1 cellular context compared by ENCODE assay signal in the genomic region with DNA sequence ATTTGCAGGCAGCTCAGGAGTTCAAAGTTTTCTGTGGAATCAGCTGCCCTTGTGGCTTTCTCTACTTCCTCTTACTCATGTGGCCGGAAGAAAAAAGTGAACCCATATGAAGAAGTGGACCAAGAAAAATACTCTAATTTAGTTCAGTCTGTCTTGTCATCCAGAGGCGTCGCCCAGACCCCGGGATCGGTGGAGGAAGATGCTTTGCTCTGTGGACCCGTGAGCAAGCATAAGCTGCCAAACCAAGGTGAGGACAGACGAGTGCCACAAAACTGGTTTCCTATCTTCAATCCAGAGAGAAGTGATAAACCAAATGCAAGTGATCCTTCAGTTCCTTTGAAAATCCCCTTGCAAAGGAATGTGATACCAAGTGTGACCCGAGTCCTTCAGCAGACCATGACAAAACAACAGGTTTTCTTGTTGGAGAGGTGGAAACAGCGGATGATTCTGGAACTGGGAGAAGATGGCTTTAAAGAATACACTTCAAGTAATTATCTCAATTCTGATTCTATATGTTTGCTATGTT.
A peak's percentile ranks its signal among the peaks of the same experiment; 100 is the strongest.
TF ChIP-seq lines count a peak whose summit lies in the region.

No MANE protein-coding gene starts in this region.

TF ChIP-seq in HepG2, 621 proteins besides CTCF, POLR2A, EP300 and RAD21 (continued from another document and continues in another):
- TF ChIP-seq ETV5 (CRISPR knock-in tag; IDR thresholded peaks at IDR 0.05; ENCODE audit: borderline replicate concordance) (peak; percentile 86; the same call in 1 of the 2 replicates), ZFP1 (CRISPR knock-in tag; IDR thresholded peaks at IDR 0.05) (no peak), ELF1 (CRISPR knock-in tag; IDR thresholded peaks at IDR 0.05) (no peak; the same call in 1 of the 2 replicates), REXO4 (CRISPR knock-in tag; IDR thresholded peaks at IDR 0.05; ENCODE audit: borderline replicate concordance) (no peak), PAF1 (CRISPR knock-in tag; IDR thresholded peaks at IDR 0.05) (no peak), ZNF891 (CRISPR knock-in tag; IDR thresholded peaks at IDR 0.05) (no peak), ZNF605 (CRISPR knock-in tag; IDR thresholded peaks at IDR 0.05) (no peak; the same call in 1 of the 2 replicates), ZNF816 (CRISPR knock-in tag; IDR thresholded peaks at IDR 0.05; ENCODE audit: borderline replicate concordance) (peak; percentile 87; the same call in 1 of the 2 replicates), ZNF607 (CRISPR knock-in tag; IDR thresholded peaks at IDR 0.05; ENCODE audit: borderline replicate concordance) (no peak), JARID2 (CRISPR knock-in tag; IDR thresholded peaks at IDR 0.05; ENCODE audit: insufficient replicate concordance) (no peak), NFKBIZ (CRISPR knock-in tag; IDR thresholded peaks at IDR 0.05) (no peak), ZNF772 (CRISPR knock-in tag; IDR thresholded peaks at IDR 0.05) (no peak), SUZ12 (IDR thresholded peaks at IDR 0.05; ENCODE audit: low read depth, low read length) (no peak), ZNF879 (CRISPR knock-in tag; IDR thresholded peaks at IDR 0.05) (no peak)
- TF ChIP-seq, protein P1, sequence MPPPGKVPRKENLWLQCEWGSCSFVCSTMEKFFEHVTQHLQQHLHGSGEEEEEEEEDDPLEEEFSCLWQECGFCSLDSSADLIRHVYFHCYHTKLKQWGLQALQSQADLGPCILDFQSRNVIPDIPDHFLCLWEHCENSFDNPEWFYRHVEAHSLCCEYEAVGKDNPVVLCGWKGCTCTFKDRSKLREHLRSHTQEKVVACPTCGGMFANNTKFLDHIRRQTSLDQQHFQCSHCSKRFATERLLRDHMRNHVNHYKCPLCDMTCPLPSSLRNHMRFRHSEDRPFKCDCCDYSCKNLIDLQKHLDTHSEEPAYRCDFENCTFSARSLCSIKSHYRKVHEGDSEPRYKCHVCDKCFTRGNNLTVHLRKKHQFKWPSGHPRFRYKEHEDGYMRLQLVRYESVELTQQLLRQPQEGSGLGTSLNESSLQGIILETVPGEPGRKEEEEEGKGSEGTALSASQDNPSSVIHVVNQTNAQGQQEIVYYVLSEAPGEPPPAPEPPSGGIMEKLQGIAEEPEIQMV (CRISPR knock-in tag; IDR thresholded peaks at IDR 0.05; ENCODE audit: low read depth) = no peak; the same call in 1 of the 2 replicates
- TF ChIP-seq, protein P2, sequence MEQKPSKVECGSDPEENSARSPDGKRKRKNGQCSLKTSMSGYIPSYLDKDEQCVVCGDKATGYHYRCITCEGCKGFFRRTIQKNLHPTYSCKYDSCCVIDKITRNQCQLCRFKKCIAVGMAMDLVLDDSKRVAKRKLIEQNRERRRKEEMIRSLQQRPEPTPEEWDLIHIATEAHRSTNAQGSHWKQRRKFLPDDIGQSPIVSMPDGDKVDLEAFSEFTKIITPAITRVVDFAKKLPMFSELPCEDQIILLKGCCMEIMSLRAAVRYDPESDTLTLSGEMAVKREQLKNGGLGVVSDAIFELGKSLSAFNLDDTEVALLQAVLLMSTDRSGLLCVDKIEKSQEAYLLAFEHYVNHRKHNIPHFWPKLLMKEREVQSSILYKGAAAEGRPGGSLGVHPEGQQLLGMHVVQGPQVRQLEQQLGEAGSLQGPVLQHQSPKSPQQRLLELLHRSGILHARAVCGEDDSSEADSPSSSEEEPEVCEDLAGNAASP (CRISPR knock-in tag; IDR thresholded peaks at IDR 0.05; ENCODE audit: borderline replicate concordance) = no peak
- TF ChIP-seq, protein P3, sequence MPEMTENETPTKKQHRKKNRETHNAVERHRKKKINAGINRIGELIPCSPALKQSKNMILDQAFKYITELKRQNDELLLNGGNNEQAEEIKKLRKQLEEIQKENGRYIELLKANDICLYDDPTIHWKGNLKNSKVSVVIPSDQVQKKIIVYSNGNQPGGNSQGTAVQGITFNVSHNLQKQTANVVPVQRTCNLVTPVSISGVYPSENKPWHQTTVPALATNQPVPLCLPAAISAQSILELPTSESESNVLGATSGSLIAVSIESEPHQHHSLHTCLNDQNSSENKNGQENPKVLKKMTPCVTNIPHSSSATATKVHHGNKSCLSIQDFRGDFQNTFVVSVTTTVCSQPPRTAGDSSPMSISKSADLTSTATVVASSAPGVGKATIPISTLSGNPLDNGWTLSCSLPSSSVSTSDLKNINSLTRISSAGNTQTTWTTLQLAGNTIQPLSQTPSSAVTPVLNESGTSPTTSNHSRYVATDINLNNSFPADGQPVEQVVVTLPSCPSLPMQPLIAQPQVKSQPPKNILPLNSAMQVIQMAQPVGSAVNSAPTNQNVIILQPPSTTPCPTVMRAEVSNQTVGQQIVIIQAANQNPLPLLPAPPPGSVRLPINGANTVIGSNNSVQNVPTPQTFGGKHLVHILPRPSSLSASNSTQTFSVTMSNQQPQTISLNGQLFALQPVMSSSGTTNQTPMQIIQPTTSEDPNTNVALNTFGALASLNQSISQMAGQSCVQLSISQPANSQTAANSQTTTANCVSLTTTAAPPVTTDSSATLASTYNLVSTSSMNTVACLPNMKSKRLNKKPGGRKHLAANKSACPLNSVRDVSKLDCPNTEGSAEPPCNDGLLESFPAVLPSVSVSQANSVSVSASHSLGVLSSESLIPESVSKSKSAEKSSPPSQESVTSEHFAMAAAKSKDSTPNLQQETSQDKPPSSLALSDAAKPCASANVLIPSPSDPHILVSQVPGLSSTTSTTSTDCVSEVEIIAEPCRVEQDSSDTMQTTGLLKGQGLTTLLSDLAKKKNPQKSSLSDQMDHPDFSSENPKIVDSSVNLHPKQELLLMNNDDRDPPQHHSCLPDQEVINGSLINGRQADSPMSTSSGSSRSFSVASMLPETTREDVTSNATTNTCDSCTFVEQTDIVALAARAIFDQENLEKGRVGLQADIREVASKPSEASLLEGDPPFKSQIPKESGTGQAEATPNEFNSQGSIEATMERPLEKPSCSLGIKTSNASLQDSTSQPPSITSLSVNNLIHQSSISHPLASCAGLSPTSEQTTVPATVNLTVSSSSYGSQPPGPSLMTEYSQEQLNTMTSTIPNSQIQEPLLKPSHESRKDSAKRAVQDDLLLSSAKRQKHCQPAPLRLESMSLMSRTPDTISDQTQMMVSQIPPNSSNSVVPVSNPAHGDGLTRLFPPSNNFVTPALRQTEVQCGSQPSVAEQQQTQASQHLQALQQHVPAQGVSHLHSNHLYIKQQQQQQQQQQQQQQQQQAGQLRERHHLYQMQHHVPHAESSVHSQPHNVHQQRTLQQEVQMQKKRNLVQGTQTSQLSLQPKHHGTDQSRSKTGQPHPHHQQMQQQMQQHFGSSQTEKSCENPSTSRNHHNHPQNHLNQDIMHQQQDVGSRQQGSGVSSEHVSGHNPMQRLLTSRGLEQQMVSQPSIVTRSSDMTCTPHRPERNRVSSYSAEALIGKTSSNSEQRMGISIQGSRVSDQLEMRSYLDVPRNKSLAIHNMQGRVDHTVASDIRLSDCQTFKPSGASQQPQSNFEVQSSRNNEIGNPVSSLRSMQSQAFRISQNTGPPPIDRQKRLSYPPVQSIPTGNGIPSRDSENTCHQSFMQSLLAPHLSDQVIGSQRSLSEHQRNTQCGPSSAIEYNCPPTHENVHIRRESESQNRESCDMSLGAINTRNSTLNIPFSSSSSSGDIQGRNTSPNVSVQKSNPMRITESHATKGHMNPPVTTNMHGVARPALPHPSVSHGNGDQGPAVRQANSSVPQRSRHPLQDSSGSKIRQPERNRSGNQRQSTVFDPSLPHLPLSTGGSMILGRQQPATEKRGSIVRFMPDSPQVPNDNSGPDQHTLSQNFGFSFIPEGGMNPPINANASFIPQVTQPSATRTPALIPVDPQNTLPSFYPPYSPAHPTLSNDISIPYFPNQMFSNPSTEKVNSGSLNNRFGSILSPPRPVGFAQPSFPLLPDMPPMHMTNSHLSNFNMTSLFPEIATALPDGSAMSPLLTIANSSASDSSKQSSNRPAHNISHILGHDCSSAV (CRISPR knock-in tag; IDR thresholded peaks at IDR 0.05; ENCODE audit: borderline replicate concordance) = no peak
- TF ChIP-seq, protein P4, sequence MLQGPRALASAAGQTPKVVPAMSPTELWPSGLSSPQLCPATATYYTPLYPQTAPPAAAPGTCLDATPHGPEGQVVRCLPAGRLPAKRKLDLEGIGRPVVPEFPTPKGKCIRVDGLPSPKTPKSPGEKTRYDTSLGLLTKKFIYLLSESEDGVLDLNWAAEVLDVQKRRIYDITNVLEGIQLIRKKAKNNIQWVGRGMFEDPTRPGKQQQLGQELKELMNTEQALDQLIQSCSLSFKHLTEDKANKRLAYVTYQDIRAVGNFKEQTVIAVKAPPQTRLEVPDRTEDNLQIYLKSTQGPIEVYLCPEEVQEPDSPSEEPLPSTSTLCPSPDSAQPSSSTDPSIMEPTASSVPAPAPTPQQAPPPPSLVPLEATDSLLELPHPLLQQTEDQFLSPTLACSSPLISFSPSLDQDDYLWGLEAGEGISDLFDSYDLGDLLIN (CRISPR knock-in tag; IDR thresholded peaks at IDR 0.05; ENCODE audit: borderline replicate concordance) = no peak
- TF ChIP-seq, protein P5, sequence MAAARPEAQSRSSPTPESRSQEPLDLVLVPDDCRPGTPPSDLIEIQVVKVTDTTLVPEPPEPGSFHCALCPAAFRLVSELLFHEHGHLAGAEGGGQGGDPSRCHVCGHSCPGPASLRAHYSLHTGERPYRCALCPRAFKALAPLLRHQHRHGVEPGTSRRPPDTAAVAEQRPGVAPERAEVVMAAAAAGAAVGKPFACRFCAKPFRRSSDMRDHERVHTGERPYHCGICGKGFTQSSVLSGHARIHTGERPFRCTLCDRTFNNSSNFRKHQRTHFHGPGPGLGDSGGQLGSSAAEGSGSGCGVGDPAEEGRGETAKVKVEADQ (CRISPR knock-in tag; IDR thresholded peaks at IDR 0.05; ENCODE audit: borderline replicate concordance) = no peak
- TF ChIP-seq, protein P6, sequence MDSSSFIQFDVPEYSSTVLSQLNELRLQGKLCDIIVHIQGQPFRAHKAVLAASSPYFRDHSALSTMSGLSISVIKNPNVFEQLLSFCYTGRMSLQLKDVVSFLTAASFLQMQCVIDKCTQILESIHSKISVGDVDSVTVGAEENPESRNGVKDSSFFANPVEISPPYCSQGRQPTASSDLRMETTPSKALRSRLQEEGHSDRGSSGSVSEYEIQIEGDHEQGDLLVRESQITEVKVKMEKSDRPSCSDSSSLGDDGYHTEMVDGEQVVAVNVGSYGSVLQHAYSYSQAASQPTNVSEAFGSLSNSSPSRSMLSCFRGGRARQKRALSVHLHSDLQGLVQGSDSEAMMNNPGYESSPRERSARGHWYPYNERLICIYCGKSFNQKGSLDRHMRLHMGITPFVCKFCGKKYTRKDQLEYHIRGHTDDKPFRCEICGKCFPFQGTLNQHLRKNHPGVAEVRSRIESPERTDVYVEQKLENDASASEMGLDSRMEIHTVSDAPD (CRISPR knock-in tag; IDR thresholded peaks at IDR 0.05) = no peak
- TF ChIP-seq, protein P7, sequence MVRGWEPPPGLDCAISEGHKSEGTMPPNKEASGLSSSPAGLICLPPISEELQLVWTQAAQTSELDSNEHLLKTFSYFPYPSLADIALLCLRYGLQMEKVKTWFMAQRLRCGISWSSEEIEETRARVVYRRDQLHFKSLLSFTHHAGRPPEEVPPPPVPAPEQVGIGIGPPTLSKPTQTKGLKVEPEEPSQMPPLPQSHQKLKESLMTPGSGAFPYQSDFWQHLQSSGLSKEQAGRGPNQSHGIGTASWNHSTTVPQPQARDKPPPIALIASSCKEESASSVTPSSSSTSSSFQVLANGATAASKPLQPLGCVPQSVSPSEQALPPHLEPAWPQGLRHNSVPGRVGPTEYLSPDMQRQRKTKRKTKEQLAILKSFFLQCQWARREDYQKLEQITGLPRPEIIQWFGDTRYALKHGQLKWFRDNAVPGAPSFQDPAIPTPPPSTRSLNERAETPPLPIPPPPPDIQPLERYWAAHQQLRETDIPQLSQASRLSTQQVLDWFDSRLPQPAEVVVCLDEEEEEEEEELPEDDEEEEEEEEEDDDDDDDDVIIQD (CRISPR knock-in tag; IDR thresholded peaks at IDR 0.05; ENCODE audit: low read depth) = no peak
- TF ChIP-seq, protein P8, sequence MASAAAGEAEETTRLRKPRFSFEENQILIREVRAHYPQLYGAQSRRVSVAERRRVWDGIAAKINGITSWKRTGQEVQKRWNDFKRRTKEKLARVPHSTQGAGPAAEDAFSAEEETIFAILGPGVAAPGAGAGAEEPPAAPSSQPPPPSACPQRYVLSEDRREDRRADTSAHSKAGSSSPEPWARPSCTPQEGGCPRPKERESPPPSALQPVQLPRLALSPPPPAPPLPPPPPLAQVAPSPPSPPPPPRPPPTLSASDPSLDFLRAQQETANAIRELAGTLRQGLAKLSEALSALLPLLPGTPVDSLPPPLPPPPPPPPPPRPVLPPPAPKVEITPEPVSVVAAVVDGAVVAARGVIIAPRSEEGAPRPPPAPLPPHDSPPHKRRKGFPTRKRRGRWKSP (CRISPR knock-in tag; IDR thresholded peaks at IDR 0.05) = no peak
- TF ChIP-seq, protein P9, sequence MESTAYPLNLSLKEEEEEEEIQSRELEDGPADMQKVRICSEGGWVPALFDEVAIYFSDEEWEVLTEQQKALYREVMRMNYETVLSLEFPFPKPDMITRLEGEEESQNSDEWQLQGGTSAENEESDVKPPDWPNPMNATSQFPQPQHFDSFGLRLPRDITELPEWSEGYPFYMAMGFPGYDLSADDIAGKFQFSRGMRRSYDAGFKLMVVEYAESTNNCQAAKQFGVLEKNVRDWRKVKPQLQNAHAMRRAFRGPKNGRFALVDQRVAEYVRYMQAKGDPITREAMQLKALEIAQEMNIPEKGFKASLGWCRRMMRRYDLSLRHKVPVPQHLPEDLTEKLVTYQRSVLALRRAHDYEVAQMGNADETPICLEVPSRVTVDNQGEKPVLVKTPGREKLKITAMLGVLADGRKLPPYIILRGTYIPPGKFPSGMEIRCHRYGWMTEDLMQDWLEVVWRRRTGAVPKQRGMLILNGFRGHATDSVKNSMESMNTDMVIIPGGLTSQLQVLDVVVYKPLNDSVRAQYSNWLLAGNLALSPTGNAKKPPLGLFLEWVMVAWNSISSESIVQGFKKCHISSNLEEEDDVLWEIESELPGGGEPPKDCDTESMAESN (CRISPR knock-in tag; conservative IDR thresholded peaks at IDR 0.05) = no peak
- TF ChIP-seq, protein P10, sequence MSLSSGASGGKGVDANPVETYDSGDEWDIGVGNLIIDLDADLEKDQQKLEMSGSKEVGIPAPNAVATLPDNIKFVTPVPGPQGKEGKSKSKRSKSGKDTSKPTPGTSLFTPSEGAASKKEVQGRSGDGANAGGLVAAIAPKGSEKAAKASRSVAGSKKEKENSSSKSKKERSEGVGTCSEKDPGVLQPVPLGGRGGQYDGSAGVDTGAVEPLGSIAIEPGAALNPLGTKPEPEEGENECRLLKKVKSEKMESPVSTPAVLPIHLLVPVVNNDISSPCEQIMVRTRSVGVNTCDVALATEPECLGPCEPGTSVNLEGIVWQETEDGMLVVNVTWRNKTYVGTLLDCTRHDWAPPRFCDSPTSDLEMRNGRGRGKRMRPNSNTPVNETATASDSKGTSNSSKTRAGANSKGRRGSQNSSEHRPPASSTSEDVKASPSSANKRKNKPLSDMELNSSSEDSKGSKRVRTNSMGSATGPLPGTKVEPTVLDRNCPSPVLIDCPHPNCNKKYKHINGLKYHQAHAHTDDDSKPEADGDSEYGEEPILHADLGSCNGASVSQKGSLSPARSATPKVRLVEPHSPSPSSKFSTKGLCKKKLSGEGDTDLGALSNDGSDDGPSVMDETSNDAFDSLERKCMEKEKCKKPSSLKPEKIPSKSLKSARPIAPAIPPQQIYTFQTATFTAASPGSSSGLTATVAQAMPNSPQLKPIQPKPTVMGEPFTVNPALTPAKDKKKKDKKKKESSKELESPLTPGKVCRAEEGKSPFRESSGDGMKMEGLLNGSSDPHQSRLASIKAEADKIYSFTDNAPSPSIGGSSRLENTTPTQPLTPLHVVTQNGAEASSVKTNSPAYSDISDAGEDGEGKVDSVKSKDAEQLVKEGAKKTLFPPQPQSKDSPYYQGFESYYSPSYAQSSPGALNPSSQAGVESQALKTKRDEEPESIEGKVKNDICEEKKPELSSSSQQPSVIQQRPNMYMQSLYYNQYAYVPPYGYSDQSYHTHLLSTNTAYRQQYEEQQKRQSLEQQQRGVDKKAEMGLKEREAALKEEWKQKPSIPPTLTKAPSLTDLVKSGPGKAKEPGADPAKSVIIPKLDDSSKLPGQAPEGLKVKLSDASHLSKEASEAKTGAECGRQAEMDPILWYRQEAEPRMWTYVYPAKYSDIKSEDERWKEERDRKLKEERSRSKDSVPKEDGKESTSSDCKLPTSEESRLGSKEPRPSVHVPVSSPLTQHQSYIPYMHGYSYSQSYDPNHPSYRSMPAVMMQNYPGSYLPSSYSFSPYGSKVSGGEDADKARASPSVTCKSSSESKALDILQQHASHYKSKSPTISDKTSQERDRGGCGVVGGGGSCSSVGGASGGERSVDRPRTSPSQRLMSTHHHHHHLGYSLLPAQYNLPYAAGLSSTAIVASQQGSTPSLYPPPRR (CRISPR knock-in tag; IDR thresholded peaks at IDR 0.05; ENCODE audit: borderline replicate concordance) = no peak
